8 cellular contexts compared by ENCODE assay signal in the genomic region with DNA sequence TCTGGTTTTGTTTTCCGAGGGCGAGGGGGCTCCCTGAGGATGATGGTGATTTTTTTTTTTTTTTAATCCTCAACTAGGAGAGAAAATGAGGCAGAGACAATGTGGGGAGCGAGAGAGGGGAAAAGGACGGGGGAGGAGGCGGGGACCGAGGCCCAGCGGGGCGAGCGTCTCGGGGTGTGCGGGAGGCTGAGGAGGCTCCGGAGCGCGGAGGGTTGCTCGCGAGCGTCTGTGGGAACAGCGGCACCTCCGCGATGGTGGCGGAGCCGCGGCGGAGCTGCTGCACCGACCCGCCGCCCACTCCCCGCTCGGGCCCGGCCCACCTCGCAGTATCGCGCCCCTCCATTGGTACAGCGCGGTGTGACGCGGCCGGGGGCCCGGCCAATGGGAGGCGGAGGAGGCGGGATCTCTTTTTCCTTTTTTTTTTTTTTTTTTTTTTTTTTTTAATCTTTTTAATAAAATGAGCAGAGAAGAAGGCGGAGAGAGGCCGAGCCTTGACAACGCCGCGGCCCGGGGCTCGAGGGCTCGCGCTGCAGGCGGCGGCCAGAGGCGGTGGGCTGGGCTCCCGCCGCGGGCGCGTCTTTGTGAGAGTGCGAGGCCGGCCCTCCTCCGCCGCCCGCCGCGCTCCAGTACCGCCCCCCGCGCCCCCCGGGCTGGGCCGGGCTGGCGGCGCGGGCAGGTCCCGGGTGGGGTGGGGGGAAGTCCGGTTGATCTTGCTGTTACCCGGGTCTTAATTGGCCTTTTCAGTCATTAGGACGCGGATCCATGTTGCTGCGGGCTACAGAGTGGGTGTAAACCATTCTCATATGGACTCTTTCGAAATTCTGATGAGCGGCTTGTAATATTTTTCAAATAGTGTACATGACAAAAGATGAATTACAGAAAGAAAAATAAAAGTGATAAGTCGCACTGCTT. TPM values are rescaled to one million over a fixed set of nuclear protein-coding genes. Genes with fewer than 3 reads are reported as not detected.
DNase-seq lines count a peak whose midpoint lies in the region; ATAC-seq, FAIRE-seq and TF ChIP-seq lines count a peak whose summit lies in the region.

A gene (minus strand): TSS at position 228 of the 912 bp plus-strand sequence.

- TF ChIP-seq CTCF in HepG2 (CRISPR knock-in tag; IDR thresholded peaks at IDR 0.05) = peak; percentile 22; the same call in 1 of the 2 replicates

- peaks cover 0 to 31% (median 9%) of the 10 kb centered on the region in 11 experiments; a peak in 7 of 22 replicates for H4K20me1 ChIP-seq in BLaER1 treated with 17β-estradiol and CSF1 and Interleukin-3, amounts not matched to agents 10 nM and 100 nM
- H4K20me1 ChIP-seq in HepG2 (ENCODE audit: insufficient read depth, low read length) = peaks cover 17% of the 10 kb centered on the region

- peaks cover 45 to 71% (median 54%) of the 10 kb centered on the region in 10 experiments for H3K4me1 ChIP-seq in BLaER1 treated with 17β-estradiol and CSF1 and Interleukin-3, amounts not matched to agents 10 nM and 100 nM
- peaks cover 52% of the 10 kb centered on the region for H3K4me1 ChIP-seq in HepG2 (ENCODE audit: insufficient read depth, low read length)

- H3K9me3 ChIP-seq in BLaER1 treated with 17β-estradiol and CSF1 and Interleukin-3, amounts not matched to agents 10 nM and 100 nM (replicated peaks in 1 of 11) = no peaks in the 10 kb centered on the region
- no peaks in the 10 kb centered on the region for H3K9me3 ChIP-seq in HepG2 (ENCODE audit: low read length)

- in situ Hi-C loops in HepG2 (cut with HindIII; ENCODE audit: extremely low pct_ligation_motif_present, low pct_unique_long_range_greater_than_20kb) = no loop called here

- H3K9me3 Mint-ChIP-seq in activated CD4-positive, alpha-beta T cell treated with anti-CD3 and anti-CD28 coated beads, Interleukin-2, amount 10 ng/mL, durations not matched to agents 7 days and 5 days = no peaks in the 10 kb centered on the region

- TF ChIP-seq EP300 in HepG2 (IDR thresholded peaks at IDR 0.05; ENCODE audit: low read depth in 2 of 2, low read length in 2 of 2) (no peak), HepG2 (CRISPR knock-in tag; IDR thresholded peaks at IDR 0.05; ENCODE audit: borderline replicate concordance) (no peak)

- H3K4me3 Mint-ChIP-seq in activated CD4-positive, alpha-beta T cell treated with anti-CD3 and anti-CD28 coated beads, Interleukin-2, amount 10 ng/mL, durations not matched to agents 7 days and 5 days = peak within 1 kb of the TSS; percentile 89

- DNase-seq in NCI-H748 (lab: John Stamatoyannopoulos, UW; ENCODE audit: unreplicated experiment) (peak; percentile 90), dedifferentiated amniotic fluid mesenchymal stem cell (ENCODE audit: extremely low spot score) (peak; percentile 85), HepG2 (ENCODE audit: low spot score) (peak; percentile 84)
- peak; percentile 94 for DNase-seq in activated CD4-positive, alpha-beta T cell treated with anti-CD3 and anti-CD28 coated beads, Interleukin-2, amount 10 ng/mL, durations not matched to agents 7 days and 5 days
- DNase-seq in stimulated activated CD4-positive, alpha-beta T cell treated with anti-CD3 and anti-CD28 coated beads, Interleukin-2, amount 100 ng/mL, for 48 hours = peak; percentile 95 to 98

- peaks cover 45% of the 10 kb centered on the region for H3K4me1 Mint-ChIP-seq in activated CD4-positive, alpha-beta T cell treated with anti-CD3 and anti-CD28 coated beads, Interleukin-2, amount 10 ng/mL, durations not matched to agents 7 days and 5 days

- BruUV-seq in HepG2 (replicated peaks; lab: Mats Ljungman, UMichigan) = no TSS peak

- peaks cover 48% of the 10 kb centered on the region for H3K79me2 ChIP-seq in HepG2 (ENCODE audit: insufficient read depth, low read length)

- TF ChIP-seq RAD21 in HepG2 (CRISPR knock-in tag; IDR thresholded peaks at IDR 0.05) = no peak

- peak; percentile 80 to 94 for TF ChIP-seq POLR2A in HepG2 (IDR thresholded peaks at IDR 0.05; ENCODE audit: insufficient read depth in 1 of 2, low read depth in 2 of 2, low read length in 2 of 2)

- H3K27me3 ChIP-seq in BLaER1 treated with 17β-estradiol and CSF1 and Interleukin-3, amounts not matched to agents 10 nM and 100 nM = no peaks in the 10 kb centered on the region
- H3K27me3 ChIP-seq in HepG2 (ENCODE audit: control insufficient read depth in 1 of 2, insufficient read depth in 2 of 2, low read length in 2 of 2) = no peaks in the 10 kb centered on the region; a peak in 1 of 5 replicates

- ATAC-seq in GM19324 (IDR thresholded peaks at IDR 0.05; ENCODE audit: low FRiP score, unreplicated experiment) (peak; percentile 91), HG03460 (IDR thresholded peaks at IDR 0.05; ENCODE audit: unreplicated experiment) (peak; percentile 89), HepG2 (peak; percentile 96)

- under 1% methylated on average over 48 of the region's 82 CpGs for WGBS in HepG2 (ENCODE audit: low lambda C conversion rate)

- no peak within 1 kb of the TSS for H2AFZ ChIP-seq in HepG2 (ENCODE audit: low read length)

- H3K27ac Mint-ChIP-seq in activated CD4-positive, alpha-beta T cell treated with anti-CD3 and anti-CD28 coated beads, Interleukin-2, amount 10 ng/mL, durations not matched to agents 7 days and 5 days = peak within 1 kb of the TSS; percentile 97

- CTCF ChIA-PET in activated CD4-positive, alpha-beta T cell treated with anti-CD3 and anti-CD28 coated beads, Interleukin-2, amount 10 ng/mL, durations not matched to agents 7 days and 5 days (lab: Charles Lee) = interaction anchor here (1.4 kb wide), 1 partner anchor 18 kb away, joined by 5 read pairs; no protein-coding TSS in a partner anchor
- CTCF ChIA-PET in HepG2 (lab: Yijun Ruan, JAX; ENCODE audit: low intra/inter-chr PET ratio, low total read pairs) = no interaction called here

- FAIRE-seq in HepG2 (lab: Jason Lieb, UNC) = no peak

- peaks cover 2% of the 10 kb centered on the region for H3K36me3 Mint-ChIP-seq in activated CD4-positive, alpha-beta T cell treated with anti-CD3 and anti-CD28 coated beads, Interleukin-2, amount 10 ng/mL, durations not matched to agents 7 days and 5 days (ENCODE audit: low read depth)

- no peaks in the 10 kb centered on the region for H3K36me3 ChIP-seq in BLaER1 treated with 17β-estradiol and CSF1 and Interleukin-3, amounts not matched to agents 10 nM and 100 nM
- no peaks in the 10 kb centered on the region for H3K36me3 ChIP-seq in HepG2 (replicated peaks in 1 of 2; ENCODE audit: control insufficient read depth in 1 of 2, insufficient read depth in 2 of 2, low read length in 2 of 2)

- H3K4me2 ChIP-seq in BLaER1 treated with 17β-estradiol and CSF1 and Interleukin-3, amounts not matched to agents 10 nM and 100 nM = peak within 1 kb of the TSS; percentile 67 to 98 (median 93)
- peak within 1 kb of the TSS; percentile 84 for H3K4me2 ChIP-seq in HepG2 (ENCODE audit: low read depth, low read length)

- intact Hi-C loops in HepG2 (cut with micrococcal nuclease; ENCODE audit: unreplicated experiment) = loop anchor here (5.0 kb wide), 2 partner anchors 40 to 75 kb away; no protein-coding TSS in a partner anchor

- H3K27ac ChIP-seq in BLaER1 treated with 17β-estradiol and CSF1 and Interleukin-3, amounts not matched to agents 10 nM and 100 nM = peak within 1 kb of the TSS; percentile 89 to 97 (median 91)
- peak within 1 kb of the TSS; percentile 88 for H3K27ac ChIP-seq in HepG2 (ENCODE audit: extremely low read length, insufficient read depth, low read length)

- peak within 1 kb of the TSS; percentile 91 to 97 (median 94) for H3K9ac ChIP-seq in BLaER1 treated with 17β-estradiol and CSF1 and Interleukin-3, amounts not matched to agents 10 nM and 100 nM
- H3K9ac ChIP-seq in HepG2 (ENCODE audit: insufficient read depth, low read depth, low read length) = peak within 1 kb of the TSS; percentile 91

- POLR2A ChIA-PET in activated CD4-positive, alpha-beta T cell treated with anti-CD3 and anti-CD28 coated beads, Interleukin-2, amount 10 ng/mL, durations not matched to agents 7 days and 5 days (lab: Charles Lee) = no interaction called here
- POLR2A ChIA-PET in HepG2 (lab: Yijun Ruan, JAX) = interaction anchor here (0.6 to 3.5 kb wide), 12 partner anchors 9 to 857 kb away, joined by 3 to 18 read pairs (median 3); a partner anchor contains a TSS

- H3K4me3 ChIP-seq in BLaER1 treated with 17β-estradiol and CSF1 and Interleukin-3, amounts not matched to agents 10 nM and 100 nM = peak within 1 kb of the TSS; percentile 73 to 90 (median 85)
- H3K4me3 ChIP-seq in HepG2 (replicated peaks in 1 of 3; ENCODE audit: insufficient read depth in 1 of 3, low read depth in 2 of 3, low read length in 3 of 3) = peak within 1 kb of the TSS; percentile 89 to 95 (median 91)

- H3K27me3 Mint-ChIP-seq in activated CD4-positive, alpha-beta T cell treated with anti-CD3 and anti-CD28 coated beads, Interleukin-2, amount 10 ng/mL, durations not matched to agents 7 days and 5 days = peaks cover 13% of the 10 kb centered on the region

RNA-seq across cellular contexts. Expression of the gene that starts here (rescaled TPM):
- 10 to 100 TPM; 68.5 to 68.7 TPM for total RNA-seq in activated CD4-positive, alpha-beta T cell treated with anti-CD3 and anti-CD28 coated beads, Interleukin-2, amount 10 ng/mL, durations not matched to agents 7 days and 5 days
- 18.6 and 21.9 TPM in 2 replicates for total RNA-seq in HepG2 (2016; rRNA removed; fragmentation: Illumina TruSeq; extraction: Trizol)
- total RNA-seq in HepG2 (2016; cell fraction: cytosol; rRNA removed; fragmentation: Illumina TruSeq; extraction: Trizol; ENCODE audit: low read depth) = 254 and 312 TPM in 2 replicates
- 13.9 and 17.5 TPM in 2 replicates for total RNA-seq in HepG2 (2016; cell fraction: insoluble cytoplasmic fraction; rRNA removed; fragmentation: Illumina TruSeq; extraction: Trizol)
- total RNA-seq in HepG2 (2016; cell fraction: membrane; rRNA removed; fragmentation: Illumina TruSeq; extraction: Trizol) = 58.9 and 60.2 TPM in 2 replicates
- total RNA-seq in HepG2 (2016; cell fraction: nucleus; rRNA removed; fragmentation: Illumina TruSeq; extraction: Trizol) = 39.1 and 43.0 TPM in 2 replicates
- polyA plus RNA-seq in HepG2 (2011; rRNA removed) = 15.9 and 18.3 TPM in 2 replicates
- polyA plus RNA-seq in HepG2 (2011; cell fraction: cytosol; rRNA removed) = 7.2 and 7.4 TPM in 2 replicates
- polyA plus RNA-seq in HepG2 (2011; cell fraction: nucleus; rRNA removed) = 66.9 and 79.6 TPM in 2 replicates
- 42.4 and 45.9 TPM in 2 replicates for polyA plus RNA-seq in HepG2 (2012)
- polyA plus RNA-seq in HepG2 (2016; cell fraction: cytosol; fragmentation: Illumina TruSeq; extraction: Trizol; ENCODE audit: low read depth) = 1.7 and 2.2 TPM in 2 replicates
- 11.9 and 19.5 TPM in 2 replicates for polyA plus RNA-seq in HepG2 (2016; cell fraction: insoluble cytoplasmic fraction; fragmentation: Illumina TruSeq; extraction: Trizol; ENCODE audit: low read depth)
- 5.0 and 7.3 TPM in 2 replicates for polyA plus RNA-seq in HepG2 (2016; cell fraction: membrane; fragmentation: Illumina TruSeq; extraction: Trizol; ENCODE audit: low read depth)
- polyA plus RNA-seq in HepG2 (2016; cell fraction: nucleus; fragmentation: Illumina TruSeq; extraction: Trizol; ENCODE audit: insufficient read depth, low read depth) = 58.3 and 59.3 TPM in 2 replicates
- polyA minus RNA-seq in HepG2 (2011; rRNA and poly(A)+ RNA removed; ENCODE audit: low replicate concordance) = 39.2 and 98.5 TPM in 2 replicates
- 79.8 and 99.4 TPM in 2 replicates for polyA minus RNA-seq in HepG2 (2011; cell fraction: cytosol; rRNA and poly(A)+ RNA removed)
- 178 and 188 TPM in 2 replicates for polyA minus RNA-seq in HepG2 (2011; cell fraction: nucleus; rRNA and poly(A)+ RNA removed)

Comparison
In these comparisons a context has a peak if more than half of its experiments do, and no peak if none do; other contexts are left out.
1. Peak in every context shown above with its lines: DNase-seq, ATAC-seq, H3K4me3 ChIP-seq and H3K27ac ChIP-seq.